In the genomic region with DNA sequence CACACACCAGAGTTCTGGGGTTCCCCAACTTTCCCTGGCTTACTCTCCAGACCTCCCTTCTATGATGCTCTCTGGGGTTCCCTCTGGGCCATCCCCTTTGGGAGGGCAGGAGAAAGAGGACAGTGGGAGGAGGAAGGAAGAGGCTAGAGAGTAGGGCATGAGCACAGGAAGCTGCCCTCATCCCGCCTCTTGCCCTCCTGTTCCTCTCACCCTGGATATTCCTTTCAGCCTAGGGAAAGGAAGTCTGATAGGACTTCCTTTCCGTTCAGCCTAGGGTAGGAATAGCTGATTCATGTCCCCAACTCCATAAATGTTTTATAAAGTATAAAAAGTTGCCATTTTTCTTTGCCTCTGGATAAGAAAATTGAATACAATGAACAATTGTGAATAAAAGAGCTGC, we compare ENCODE assay signal across 25 cellular contexts.
"Had no signal": no experiment of that assay in that cellular context is flagged by ENCODE, and none has a peak within 500 bp of the region (broad histone marks: within the 10 kb centered on the region; RNA-seq: fewer than 3 reads in every experiment).

No MANE protein-coding gene starts in this region.

- H3K4me2 ChIP-seq: KMS-11 had no signal

- H3K4me1 Mint-ChIP-seq: IgD-negative memory B cell had no signal

- H3K27ac Mint-ChIP-seq: activated naive CD4-positive, alpha-beta T cell treated with anti-CD3 and anti-CD28 coated beads for 36 hours; activated naive CD8-positive, alpha-beta T cell; IgD-negative memory B cell; T-helper 1 cell treated with Interleukin-12 subunit alpha and Interleukin-12 subunit beta and Interleukin-4 antibody, amounts not matched to agents 30 μg/mL and 1 μg/mL, for 36 hours had no signal

- H3K4me3 ChIP-seq: SK-N-MC had no signal

- H3K4me3 Mint-ChIP-seq: activated naive CD4-positive, alpha-beta T cell treated with anti-CD3 and anti-CD28 coated beads for 36 hours; activated naive CD8-positive, alpha-beta T cell; activated T-cell treated with anti-CD3 and anti-CD28 coated beads, Interleukin-2, amount 50 U/mL, for 4 hours; IgD-negative memory B cell; T-helper 1 cell treated with Interleukin-12 subunit alpha and Interleukin-12 subunit beta and Interleukin-4 antibody, amounts not matched to agents 30 μg/mL and 1 μg/mL, for 36 hours had no signal

- H3K27ac ChIP-seq: KMS-11, SK-N-MC had no signal

- DNase-seq: activated CD4-positive, alpha-beta T cell treated with anti-CD3 and anti-CD28 coated beads for 48 hours; activated CD4-positive, alpha-beta T cell treated with anti-CD3 and anti-CD28 coated beads, Interleukin-2, amount 50 U/mL, for 48 hours; activated effector memory CD4-positive, alpha-beta T cell treated with anti-CD3 and anti-CD28 coated beads, Interleukin-2, amount 50 U/mL, for 16 hours; activated naive CD4-positive, alpha-beta T cell treated with anti-CD3 and anti-CD28 coated beads for 36 hours; activated T-cell treated with anti-CD3 and anti-CD28 coated beads, Interleukin-2, amount 50 U/mL, for 4 hours; amygdala; MM.1S; NCI-H1105; NCI-H1436; NCI-H1694 treated with DMSO at 0.1 percent for 48 hours; NCI-H2029 treated with DMSO at 0.1 percent for 48 hours; NCI-H345; NCI-H510A; NCI-H526 treated with DMSO at 0.1 percent for 48 hours; NK-92 treated with Interleukin-12 subunit alpha and Interleukin-12 subunit beta, amount 100 ng/mL, for 24 hours; OCI-M1; RPMI8226 had no signal

- H3K9me3 Mint-ChIP-seq: activated naive CD4-positive, alpha-beta T cell treated with anti-CD3 and anti-CD28 coated beads for 36 hours; activated T-cell treated with anti-CD3 and anti-CD28 coated beads, Interleukin-2, amount 50 U/mL, for 4 hours; IgD-negative memory B cell; T-helper 1 cell treated with Interleukin-12 subunit alpha and Interleukin-12 subunit beta and Interleukin-4 antibody, amounts not matched to agents 30 μg/mL and 1 μg/mL, for 36 hours had no signal

- H3K36me3 Mint-ChIP-seq: activated naive CD8-positive, alpha-beta T cell; IgD-negative memory B cell had no signal

- ATAC-seq: activated CD4-positive, CD25-positive, alpha-beta regulatory T cell treated with anti-CD3 and anti-CD28 coated beads, Interleukin-2, amount 50 U/mL, for 24 hours; activated T-cell treated with anti-CD3 and anti-CD28 coated beads, Interleukin-2, amount 50 U/mL, for 4 hours; Panc1; Right ventricle myocardium inferior had no signal

- H3K9ac ChIP-seq: KMS-11 had no signal
